Comparison of ENCODE assay signal across 25 cellular contexts in genomic region chr1:163585796-163586195, GRCh38.
"Had no signal": no experiment of that assay in that cellular context is flagged by ENCODE, and none has a peak within 500 bp of the region (broad histone marks: within the 10 kb centered on the region; RNA-seq: fewer than 3 reads in every experiment).

No MANE protein-coding gene starts in this region.

- FAIRE-seq: bronchial epithelial cell had no signal

- H3K27ac ChIP-seq: Peyer's patch, SJSA1 had no signal

- H3K4me1 ChIP-seq: Peyer's patch, SJSA1 had no signal

- H3K9me3 ChIP-seq: Peyer's patch, SJSA1 had no signal

- ATAC-seq: activated CD8-positive, alpha-beta memory T cell treated with anti-CD3 and anti-CD28 coated beads, Interleukin-2, amount 10 ng/mL, durations not matched to agents 7 days and 5 days had no signal

- DNase-seq: activated B cell treated with CpG ODN at 0.5 μM for 24 hours; activated CD4-positive, alpha-beta T cell treated with anti-CD3 and anti-CD28 coated beads for 1 hour; activated CD4-positive, alpha-beta T cell treated with anti-CD3 and anti-CD28 coated beads, Interleukin-2, amount 10 ng/mL, durations not matched to agents 24 days and 14 days; activated CD4-positive, alpha-beta T cell treated with anti-CD3 and anti-CD28 coated beads, Interleukin-2, amount 50 U/mL, for 48 hours; activated CD8-positive, alpha-beta memory T cell treated with anti-CD3 and anti-CD28 coated beads, Interleukin-2, amount 10 ng/mL, durations not matched to agents 7 days and 5 days; activated effector memory CD4-positive, alpha-beta T cell treated with Interleukin-2 at 50 U/mL for 16 hours; activated naive CD4-positive, alpha-beta T cell; activated T-cell treated with anti-CD3 and anti-CD28 coated beads, Interleukin-2, amount 50 U/mL, for 24 hours; aorta; KG1; MV-4-11; NCI-H1092 treated with DMSO at 0.1 percent for 48 hours; NCI-H1417 treated with DMSO at 0.1 percent for 48 hours; NCI-H1694; NCI-H2029; NCI-H2107; NCI-H2171 treated with DMSO at 0.1 percent for 48 hours; NCI-H226; NCI-H526; NCI-H82; OCI-M1; Peyer's patch; SHP77 had no signal

- H3K36me3 ChIP-seq: Peyer's patch, SJSA1 had no signal

- H3K4me3 ChIP-seq: Peyer's patch, SJSA1 had no signal

- H3K27me3 ChIP-seq: Peyer's patch, SJSA1 had no signal
